ENCODE assay signal across 9 cellular contexts in genomic region chr17:68197997-68198930, GRCh38. TPM values are rescaled to one million over a fixed set of nuclear protein-coding genes. Genes with fewer than 3 reads are reported as not detected.
DNase-seq lines count a peak whose midpoint lies in the region; ATAC-seq and TF ChIP-seq lines count a peak whose summit lies in the region.
"Had no signal": no experiment of that assay in that cellular context is flagged by ENCODE, and none has a peak within 500 bp of the region (broad histone marks: within the 10 kb centered on the region; RNA-seq: fewer than 3 reads in every experiment).

No MANE protein-coding gene starts in this region.

- WGBS in thyroid gland, 2 donors, result 11 to 17% methylated on average over 16 to 36 of the region's 61 CpGs

- H3K36me3 Mint-ChIP-seq in MCF 10A (ENCODE audit: insufficient read depth, unreplicated experiment), result no peaks in the 10 kb centered on the region
- H3K36me3 Mint-ChIP-seq in activated T-cell treated with anti-CD3 and anti-CD28 coated beads, Interleukin-2, amount 50 U/mL, for 4 hours (ENCODE audit: insufficient read depth), result no peaks in the 10 kb centered on the region
- no peaks in the 10 kb centered on the region for H3K36me3 Mint-ChIP-seq in immature natural killer cell

- H3K27ac ChIP-seq in thyroid gland, result no peak overlapping the region

- no peaks in the 10 kb centered on the region for H3K36me3 ChIP-seq in thyroid gland

- TF ChIP-seq CTCF in MCF 10A (IDR thresholded peaks at IDR 0.05; ENCODE audit: unreplicated experiment), result no peak
- TF ChIP-seq CTCF in thyroid gland (IDR thresholded peaks at IDR 0.05), result no peak

- DNase-seq in T47D (ENCODE audit: low read depth in 1 of 2, low spot score in 1 of 2), result peak; percentile 89 to 96
- DNase-seq in MCF 10A (ENCODE audit: unreplicated experiment), result no peak
- DNase-seq in activated T-cell treated with anti-CD3 and anti-CD28 coated beads, Interleukin-2, amount 50 U/mL, for 4 hours, result no peak
- DNase-seq in immature natural killer cell, result peak in 1 of 3 donors; percentile 7
- DNase-seq in thyroid gland, result peak; percentile 37 to 50
- no peak for DNase-seq in germinal center (ENCODE audit: low spot score)
- DNase-seq in OCI-M1 (lab: John Stamatoyannopoulos, UW), result no peak

- H3K27me3 Mint-ChIP-seq in MCF 10A (ENCODE audit: insufficient read depth, unreplicated experiment), result peaks cover 57% of the 10 kb centered on the region
- peaks cover 3% of the 10 kb centered on the region for H3K27me3 Mint-ChIP-seq in activated T-cell treated with anti-CD3 and anti-CD28 coated beads, Interleukin-2, amount 50 U/mL, for 4 hours (ENCODE audit: low read depth)
- peaks cover 7 to 22% (median 13%) of the 10 kb centered on the region in 3 donors for H3K27me3 Mint-ChIP-seq in immature natural killer cell (ENCODE audit: low read depth in 3 of 3)

- intact Hi-C loops in MCF 10A (cut with micrococcal nuclease) (no loop called here), thyroid gland (cut with DNase I) (no loop called here)

- no TSS peak for BruUV-seq in MCF 10A (replicated peaks; lab: Mats Ljungman, UMichigan)

- no peak overlapping the region for H3K4me3 ChIP-seq in thyroid gland (replicated peaks in 1 of 3)
- H3K4me3 ChIP-seq: K562 had no signal

- H3K27ac Mint-ChIP-seq in MCF 10A (ENCODE audit: low read depth, unreplicated experiment) (no peak overlapping the region), immature natural killer cell (peak overlapping the region in 1 of 6 donors; percentile 46)

- H3K4me3 Mint-ChIP-seq in MCF 10A (ENCODE audit: unreplicated experiment), result no peak overlapping the region
- peak overlapping the region; percentile 73 for H3K4me3 Mint-ChIP-seq in activated T-cell treated with anti-CD3 and anti-CD28 coated beads, Interleukin-2, amount 50 U/mL, for 4 hours
- peak overlapping the region; percentile 70 to 85 (median 77) for H3K4me3 Mint-ChIP-seq in immature natural killer cell

- no peak for TF ChIP-seq POLR2A in thyroid gland (IDR thresholded peaks at IDR 0.05)
- TF ChIP-seq POLR2A in GM18505 (IDR thresholded peaks at IDR 0.05; ENCODE audit: borderline replicate concordance, extremely low read depth, insufficient read depth, insufficient read length), result no peak

- H3K4me1 ChIP-seq in thyroid gland, result peaks cover 35 to 55% of the 10 kb centered on the region in 2 donors

- POLR2A ChIA-PET in MCF 10A (lab: Yijun Ruan, JAX), result no interaction called here

- CTCF ChIA-PET in MCF 10A (lab: Yijun Ruan, JAX), result interaction anchor here (0.6 to 4.7 kb wide), 4 partner anchors 23 to 313 kb away, joined by 3 to 40 read pairs (median 4); no protein-coding TSS in a partner anchor

- H3K4me1 Mint-ChIP-seq in MCF 10A (ENCODE audit: insufficient read depth, unreplicated experiment) (no peaks in the 10 kb centered on the region), immature natural killer cell (peaks cover 35 to 45% of the 10 kb centered on the region in 2 donors)
- H3K4me1 Mint-ChIP-seq in activated T-cell treated with anti-CD3 and anti-CD28 coated beads, Interleukin-2, amount 50 U/mL, for 4 hours (ENCODE audit: low read depth), result peaks cover 27% of the 10 kb centered on the region

- H3K27me3 ChIP-seq in thyroid gland, result peaks cover 9% of the 10 kb centered on the region

- ATAC-seq in activated T-cell treated with anti-CD3 and anti-CD28 coated beads, Interleukin-2, amount 50 U/mL, for 4 hours, result no peak
- no peak for ATAC-seq in GM18505 (IDR thresholded peaks at IDR 0.05; ENCODE audit: unreplicated experiment)

- in situ Hi-C loops in T47D (cut with HindIII; ENCODE audit: low pct_unique_long_range_greater_than_20kb, low sequenced_read_pairs), result no loop called here

- H3K9me3 ChIP-seq in thyroid gland, result no peaks in the 10 kb centered on the region

- H3K9me3 Mint-ChIP-seq in MCF 10A (ENCODE audit: unreplicated experiment) (no peaks in the 10 kb centered on the region), immature natural killer cell (no peaks in the 10 kb centered on the region)
- no peaks in the 10 kb centered on the region for H3K9me3 Mint-ChIP-seq in activated T-cell treated with anti-CD3 and anti-CD28 coated beads, Interleukin-2, amount 50 U/mL, for 4 hours

RNA-seq across cellular contexts. Expression of gene AMZ2, which starts 49.6 kb away (rescaled TPM):
- total RNA-seq in MCF 10A (2022) (127 and 147 TPM in 2 replicates), thyroid gland (10 to 100 TPM; 25.0 to 72.1 (median 63.1) TPM)
- 10 to 100 TPM; 62.7 to 74.6 (median 72.8) TPM for total RNA-seq in activated T-cell treated with anti-CD3 and anti-CD28 coated beads, Interleukin-2, amount 50 U/mL, for 4 hours
- 100 to 1,000 TPM; 146 to 193 (median 169) TPM for polyA plus RNA-seq in immature natural killer cell

Comparison
In these comparisons a context has a peak if more than half of its experiments do, and no peak if none do; other contexts are left out.
1. DNase-seq: peak in T47D (2 of 2) and thyroid gland (2 of 2); none in MCF 10A (single experiment), activated T-cell treated with anti-CD3 and anti-CD28 coated beads, Interleukin-2, amount 50 U/mL, for 4 hours (single experiment), germinal center (single experiment) and OCI-M1 (single experiment).